ENCODE assay signal across 21 cellular contexts in the genomic region with DNA sequence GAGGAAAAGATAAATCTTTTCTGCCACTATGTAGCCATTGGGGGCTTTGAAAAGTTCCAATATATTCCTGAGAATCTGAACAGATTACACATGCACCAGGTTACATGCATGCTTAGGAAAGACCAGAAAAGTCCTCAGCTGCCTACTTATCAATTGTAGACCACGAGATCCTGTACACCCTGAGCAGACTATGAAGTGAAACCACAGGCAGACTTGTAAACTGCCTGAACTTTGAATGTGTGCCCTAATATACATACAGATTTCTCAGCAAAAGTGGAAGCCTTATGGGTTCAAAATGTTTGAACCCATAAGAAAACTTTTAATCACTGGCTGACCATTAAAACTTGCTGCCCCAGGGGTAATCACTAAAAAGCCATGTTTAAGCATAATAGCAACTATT.
A peak's percentile ranks its signal among the peaks of the same experiment; 100 is the strongest.
DNase-seq lines count a peak whose midpoint lies in the region; ATAC-seq, FAIRE-seq and TF ChIP-seq lines count a peak whose summit lies in the region.
"Had no signal": no experiment of that assay in that cellular context is flagged by ENCODE, and none has a peak within 500 bp of the region (broad histone marks: within the 10 kb centered on the region; RNA-seq: fewer than 3 reads in every experiment).

No MANE protein-coding gene starts in this region.

- peaks cover 45% of the 10 kb centered on the region for H3K4me1 Mint-ChIP-seq in astrocyte (ENCODE audit: low read depth, unreplicated experiment)

- FAIRE-seq in astrocyte (lab: Jason Lieb, UNC) = no peak
- FAIRE-seq: D721Med, kidney had no signal

- TF ChIP-seq CTCF in astrocyte (IDR thresholded peaks at IDR 0.05; ENCODE audit: insufficient read depth, low read depth, low read length) = no peak

- no peaks in the 10 kb centered on the region for H4K20me1 ChIP-seq in astrocyte (ENCODE audit: insufficient read depth, low read length)

- no peaks in the 10 kb centered on the region for H3K36me3 ChIP-seq in KOPT-K1 (ENCODE audit: insufficient read depth, low read length)
- no peaks in the 10 kb centered on the region for H3K36me3 ChIP-seq in astrocyte (ENCODE audit: insufficient read depth, low read length)
- H3K36me3 ChIP-seq: BE2C, thyroid gland had no signal

- no peak overlapping the region for H2AFZ ChIP-seq in astrocyte (ENCODE audit: low read depth, low read length)
- H2AFZ ChIP-seq: GM23338 had no signal

- H3K4me1 ChIP-seq in astrocyte (ENCODE audit: insufficient read depth, low read length) = no peaks in the 10 kb centered on the region
- H3K4me1 ChIP-seq: BE2C, psoas muscle, thyroid gland had no signal

- no peaks in the 10 kb centered on the region for H3K9me3 Mint-ChIP-seq in astrocyte (ENCODE audit: unreplicated experiment)
- H3K9me3 Mint-ChIP-seq: GM23338 had no signal

- H3K79me2 ChIP-seq in astrocyte (ENCODE audit: insufficient read depth, low read length) = no peaks in the 10 kb centered on the region

- no peak overlapping the region for H3K27ac Mint-ChIP-seq in astrocyte (ENCODE audit: unreplicated experiment)
- H3K27ac Mint-ChIP-seq: activated CD4-positive, alpha-beta memory T cell treated with anti-CD3 and anti-CD28 coated beads for 36 hours; activated T-cell treated with anti-CD3 and anti-CD28 coated beads, Interleukin-2, amount 50 U/mL, for 72 hours; endodermal cell; GM23338; memory B cell; nephron progenitor cell had no signal

- H3K27me3 Mint-ChIP-seq in astrocyte (ENCODE audit: low read depth, unreplicated experiment) = no peaks in the 10 kb centered on the region
- H3K27me3 Mint-ChIP-seq: activated CD4-positive, alpha-beta memory T cell treated with anti-CD3 and anti-CD28 coated beads for 36 hours had no signal

- no peak overlapping the region for H3K4me3 ChIP-seq in astrocyte (ENCODE audit: insufficient read depth, low read depth, low read length)
- H3K4me3 ChIP-seq: GM23338, psoas muscle, thyroid gland had no signal

- H3K9me3 ChIP-seq in KOPT-K1 (ENCODE audit: insufficient read depth, low read length, poor library complexity, severe bottlenecking) = no peaks in the 10 kb centered on the region
- no peaks in the 10 kb centered on the region for H3K9me3 ChIP-seq in astrocyte (ENCODE audit: insufficient read depth, low read depth, low read length)
- H3K9me3 ChIP-seq: BE2C, psoas muscle, thyroid gland had no signal

- peak overlapping the region; percentile 47 for H3K27ac ChIP-seq in KOPT-K1 (ENCODE audit: low read depth, low read length, poor library complexity, severe bottlenecking)
- H3K27ac ChIP-seq in astrocyte (ENCODE audit: low read depth, low read length) = no peak overlapping the region
- H3K27ac ChIP-seq: psoas muscle, thyroid gland had no signal

- H3K27me3 ChIP-seq in astrocyte (ENCODE audit: insufficient read depth, low read length) = no peaks in the 10 kb centered on the region
- H3K27me3 ChIP-seq: BE2C, thyroid gland had no signal

- H3K4me2 ChIP-seq in astrocyte (ENCODE audit: low read length) = no peak overlapping the region
- H3K4me2 ChIP-seq: GM23338 had no signal

- H3K4me3 Mint-ChIP-seq in astrocyte (ENCODE audit: unreplicated experiment) = no peak overlapping the region
- H3K4me3 Mint-ChIP-seq: activated CD4-positive, alpha-beta memory T cell treated with anti-CD3 and anti-CD28 coated beads for 36 hours; activated T-cell treated with anti-CD3 and anti-CD28 coated beads, Interleukin-2, amount 50 U/mL, for 72 hours; endodermal cell; GM23338; memory B cell; nephron progenitor cell had no signal

- no peak overlapping the region for H3K9ac ChIP-seq in astrocyte (ENCODE audit: low read length)

- H3K36me3 Mint-ChIP-seq in astrocyte (ENCODE audit: low read depth, unreplicated experiment) = no peaks in the 10 kb centered on the region

- no peak for ATAC-seq in HG02588 (IDR thresholded peaks at IDR 0.05; ENCODE audit: unreplicated experiment)
- ATAC-seq: activated T-cell treated with anti-CD3 and anti-CD28 coated beads, Interleukin-2, amount 50 U/mL, for 72 hours; GM23338; psoas muscle had no signal

- DNase-seq in NCI-H526 treated with DMSO at 0.1 percent for 48 hours (lab: John Stamatoyannopoulos, UW) (peak; percentile 4), astrocyte (ENCODE audit: low read depth) (peak; percentile 51), pons (ENCODE audit: low spot score) (peak; percentile 24), SKM-1 (lab: John Stamatoyannopoulos, UW; ENCODE audit: unreplicated experiment) (no peak), midbrain (lab: John Stamatoyannopoulos, UW) (no peak)
- DNase-seq: activated CD4-positive, alpha-beta memory T cell treated with anti-CD3 and anti-CD28 coated beads for 36 hours; activated T-cell treated with anti-CD3 and anti-CD28 coated beads, Interleukin-2, amount 50 U/mL, for 72 hours; BE2C; endodermal cell; GF-D8; hippocampal formation; KBM-7; kidney; nephron progenitor cell; psoas muscle; thyroid gland had no signal

Comparison
In these comparisons a context has a peak if more than half of its experiments do, and no peak if none do; other contexts are left out.
1. DNase-seq: peak in NCI-H526 treated with DMSO at 0.1 percent for 48 hours (single experiment), astrocyte (single experiment) and pons (single experiment); none in SKM-1 (single experiment) and midbrain (single experiment).